ENCODE assay signal across 13 cellular contexts in the genomic region with DNA sequence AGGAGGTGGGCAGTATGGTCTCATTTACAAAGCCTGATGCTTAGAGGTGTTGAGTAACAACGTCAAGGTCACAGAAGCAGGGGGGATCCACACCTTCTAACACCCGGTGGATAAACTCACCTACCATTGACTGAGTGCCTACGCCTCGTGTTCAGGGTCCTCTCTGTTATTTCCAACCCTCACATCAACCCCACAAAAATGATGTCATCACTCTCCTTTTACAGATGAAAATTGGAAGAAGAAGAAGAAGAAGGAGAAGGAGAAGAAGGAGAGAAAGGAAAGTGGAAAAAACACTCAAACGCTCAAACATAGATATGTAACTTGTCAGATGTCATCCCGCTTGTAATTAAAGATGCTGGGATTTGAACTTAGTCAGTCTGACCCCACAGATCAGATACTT. TPM values are rescaled to one million over a fixed set of nuclear protein-coding genes. Genes with fewer than 3 reads are reported as not detected.
DNase-seq lines count a peak whose midpoint lies in the region; ATAC-seq, FAIRE-seq and TF ChIP-seq lines count a peak whose summit lies in the region.
"Had no signal": no experiment of that assay in that cellular context is flagged by ENCODE, and none has a peak within 500 bp of the region (broad histone marks: within the 10 kb centered on the region; RNA-seq: fewer than 3 reads in every experiment).

No MANE protein-coding gene starts in this region.

- H2AFZ ChIP-seq in GM12878 (ENCODE audit: control insufficient read depth, low read depth, low read length) = peak overlapping the region; percentile 61

- no peak overlapping the region for H3K4me3 Mint-ChIP-seq in MCF 10A (ENCODE audit: unreplicated experiment)
- H3K4me3 Mint-ChIP-seq in mesothelial cell of epicardium = no peak overlapping the region
- H3K4me3 Mint-ChIP-seq: activated CD8-positive, alpha-beta T cell treated with anti-CD3 and anti-CD28 coated beads for 36 hours; stimulated activated naive CD8-positive, alpha-beta T cell treated with anti-CD3 and anti-CD28 coated beads, Interleukin-15, Interleukin-2, amounts not matched to agents 100 ng/mL and 50 ng/mL, for 24 hours had no signal

- 66% methylated on average over 6 of the region's 6 CpGs for WGBS in GM12878 (ENCODE audit: insufficient coverage, insufficient replicate concordance, low lambda C conversion rate, missing lambda C conversion rate)

- H3K27ac ChIP-seq in breast epithelium = no peak overlapping the region
- peak overlapping the region; percentile 40 for H3K27ac ChIP-seq in GM12878 (ENCODE audit: control insufficient read depth, insufficient read depth)
- no peak overlapping the region for H3K27ac ChIP-seq in kidney (ENCODE audit: low read depth in 2 of 2, low read length in 2 of 2)
- peak overlapping the region; percentile 62 to 72 for H3K27ac ChIP-seq in uterus

- no peak for TF ChIP-seq RAD21 in GM12878 (IDR thresholded peaks at IDR 0.05; ENCODE audit: insufficient read depth, low read depth, low read length)

- no peaks in the 10 kb centered on the region for H4K20me1 ChIP-seq in GM12878 (ENCODE audit: control insufficient read depth, insufficient read depth)

- TF ChIP-seq CTCF in breast epithelium (IDR thresholded peaks at IDR 0.05) = no peak
- no peak for TF ChIP-seq CTCF in MCF 10A (IDR thresholded peaks at IDR 0.05; ENCODE audit: unreplicated experiment)
- no peak for TF ChIP-seq CTCF in GM12878 (IDR thresholded peaks at IDR 0.05 in 2 of 3, conservative IDR thresholded peaks at IDR 0.05 in 1 of 3; ENCODE audit: control insufficient read depth in 2 of 3, extremely low read depth in 1 of 3, insufficient read depth in 1 of 3, low read depth in 3 of 3, low read length in 3 of 3)
- no peak for TF ChIP-seq CTCF in kidney (IDR thresholded peaks at IDR 0.05; ENCODE audit: borderline replicate concordance, extremely low read depth, insufficient read depth)
- no peak for TF ChIP-seq CTCF in uterus (IDR thresholded peaks at IDR 0.05)
- TF ChIP-seq CTCF in mesothelial cell of epicardium (IDR thresholded peaks at IDR 0.05; ENCODE audit: unreplicated experiment) = no peak

- BruUV-seq in MCF 10A (replicated peaks; lab: Mats Ljungman, UMichigan) = no TSS peak
- BruUV-seq in GM12878 (replicated peaks; lab: Mats Ljungman, UMichigan) = no TSS peak

- peaks cover 12% of the 10 kb centered on the region for H3K4me1 Mint-ChIP-seq in MCF 10A (ENCODE audit: insufficient read depth, unreplicated experiment)
- H3K4me1 Mint-ChIP-seq in mesothelial cell of epicardium = peaks cover 34% of the 10 kb centered on the region

- H3K4me3 ChIP-seq in breast epithelium (peak overlapping the region in 2 of 3 donors; percentile 30 to 53), GM12878 (no peak overlapping the region), kidney (ENCODE audit: low read length in 2 of 2) (peak overlapping the region; percentile 53 to 67), uterus (peak overlapping the region; percentile 54 to 66)

- RAD21 ChIA-PET in GM12878 (lab: Charles Lee; ENCODE audit: unreplicated experiment) = interaction anchor here (0.7 to 15.4 kb wide), 31 partner anchors 8 to 650 kb away, joined by 3 to 254 read pairs (median 4); a partner anchor contains a TSS

- no peaks in the 10 kb centered on the region for H3K9me3 Mint-ChIP-seq in MCF 10A (ENCODE audit: unreplicated experiment)
- no peaks in the 10 kb centered on the region for H3K9me3 Mint-ChIP-seq in mesothelial cell of epicardium
- H3K9me3 Mint-ChIP-seq: activated CD8-positive, alpha-beta T cell treated with anti-CD3 and anti-CD28 coated beads for 36 hours; effector memory CD8-positive, alpha-beta T cell; naive thymus-derived CD4-positive, alpha-beta T cell; stimulated activated naive CD8-positive, alpha-beta T cell treated with anti-CD3 and anti-CD28 coated beads, Interleukin-15, Interleukin-2, amounts not matched to agents 100 ng/mL and 50 ng/mL, for 24 hours had no signal

- TF ChIP-seq EP300 in GM12878 (IDR thresholded peaks at IDR 0.05; ENCODE audit: borderline replicate concordance in 1 of 2, control insufficient read depth in 1 of 2, low read depth in 2 of 2, low read length in 2 of 2) = no peak

- H3K9me3 ChIP-seq in breast epithelium (no peaks in the 10 kb centered on the region), GM12878 (replicated peaks; ENCODE audit: control insufficient read depth, insufficient read depth, low read length) (no peaks in the 10 kb centered on the region; the same call in 2 of the 3 replicates), kidney (ENCODE audit: control insufficient read depth in 1 of 2, low read length in 2 of 2) (no peaks in the 10 kb centered on the region), uterus (no peaks in the 10 kb centered on the region)

- SMC1A ChIA-PET in GM12878 (lab: Charles Lee; ENCODE audit: uncharacterized antibody, unreplicated experiment) = interaction anchor here (0.7 to 9.4 kb wide), 20 partner anchors 8 to 202 kb away, joined by 3 to 113 read pairs (median 4); a partner anchor contains a TSS

- in situ Hi-C loops in GM12878 (cut with MboI) = no loop called here

- intact Hi-C loops in breast epithelium (cut with DNase I; ENCODE audit: low total_unique reads) (no loop called here), MCF 10A (cut with micrococcal nuclease) (no loop called here), GM12878 (cut with micrococcal nuclease; ENCODE audit: unreplicated experiment) (no loop called here), kidney (cut with DNase I) (no loop called here), uterus (cut with DNase I; ENCODE audit: low total_unique reads) (no loop called here)

- H3K27me3 ChIP-seq in breast epithelium (peaks cover 0 to 23% of the 10 kb centered on the region in 2 donors), GM12878 (replicated peaks in 1 of 2; ENCODE audit: control insufficient read depth in 2 of 2, insufficient read depth in 2 of 2, low read length in 1 of 2) (no peaks in the 10 kb centered on the region), uterus (no peaks in the 10 kb centered on the region)

- POLR2A ChIA-PET in MCF 10A (lab: Yijun Ruan, JAX) = no interaction called here
- POLR2A ChIA-PET in GM12878 (lab: Charles Lee) = interaction anchor here (0.7 to 11.9 kb wide), 16 partner anchors 8 to 262 kb away, joined by 3 to 204 read pairs (median 8); a partner anchor contains a TSS

- CTCF ChIA-PET in MCF 10A (lab: Yijun Ruan, JAX) (interaction anchor here (0.9 to 2.4 kb wide), 5 partner anchors 12 to 311 kb away, joined by 3 to 13 read pairs (median 5); no protein-coding TSS in a partner anchor), GM12878 (lab: Yijun Ruan, JAX) (interaction anchor here (0.6 to 6.2 kb wide), 15 partner anchors 7 to 220 kb away, joined by 3 to 35 read pairs (median 6); a partner anchor contains a TSS)

- H3K9ac ChIP-seq in GM12878 (ENCODE audit: control insufficient read depth, insufficient read depth, low read length) (no peak overlapping the region), kidney (ENCODE audit: low read length in 2 of 2) (peak overlapping the region in 1 of 2 donors; percentile 43)

- peaks cover 31% of the 10 kb centered on the region for H3K79me2 ChIP-seq in GM12878 (ENCODE audit: control insufficient read depth, insufficient read depth, low read length)

- H3K4me2 ChIP-seq in GM12878 (ENCODE audit: control insufficient read depth, insufficient read depth) = peak overlapping the region; percentile 99

- H3K27me3 Mint-ChIP-seq in MCF 10A (ENCODE audit: insufficient read depth, unreplicated experiment) (peaks cover 51% of the 10 kb centered on the region), mesothelial cell of epicardium (ENCODE audit: low read depth) (peaks cover 56% of the 10 kb centered on the region)

- no peaks in the 10 kb centered on the region for H3K36me3 ChIP-seq in breast epithelium
- no peaks in the 10 kb centered on the region for H3K36me3 ChIP-seq in GM12878 (ENCODE audit: control insufficient read depth in 2 of 2, insufficient read depth in 2 of 2, low read length in 1 of 2)
- no peaks in the 10 kb centered on the region for H3K36me3 ChIP-seq in kidney (ENCODE audit: control insufficient read depth in 1 of 2, insufficient read depth in 2 of 2, low read length in 2 of 2)
- H3K36me3 ChIP-seq in uterus = no peaks in the 10 kb centered on the region

- no peak for ATAC-seq in GM12878

- H3K36me3 Mint-ChIP-seq in MCF 10A (ENCODE audit: insufficient read depth, unreplicated experiment) (no peaks in the 10 kb centered on the region), mesothelial cell of epicardium (no peaks in the 10 kb centered on the region)

- TF ChIP-seq POLR2A in breast epithelium (IDR thresholded peaks at IDR 0.05) (no peak), GM12878 (IDR thresholded peaks at IDR 0.05; ENCODE audit: low read depth, low read length) (no peak), uterus (IDR thresholded peaks at IDR 0.05) (no peak)

- H3K4me1 ChIP-seq in breast epithelium = no peaks in the 10 kb centered on the region
- peaks cover 52% of the 10 kb centered on the region for H3K4me1 ChIP-seq in GM12878 (ENCODE audit: control insufficient read depth, insufficient read depth, low read length)
- H3K4me1 ChIP-seq in kidney (ENCODE audit: control insufficient read depth in 1 of 2, insufficient read depth in 1 of 2, low read depth in 1 of 2, low read length in 2 of 2) = peaks cover 0 to 9% of the 10 kb centered on the region in 2 donors
- peaks cover 0 to 10% of the 10 kb centered on the region in 2 donors for H3K4me1 ChIP-seq in uterus

- H3K27ac Mint-ChIP-seq in MCF 10A (ENCODE audit: low read depth, unreplicated experiment) (no peak overlapping the region), mesothelial cell of epicardium (no peak overlapping the region)
- H3K27ac Mint-ChIP-seq: activated CD8-positive, alpha-beta T cell treated with anti-CD3 and anti-CD28 coated beads for 36 hours; effector memory CD8-positive, alpha-beta T cell; stimulated activated naive CD8-positive, alpha-beta T cell treated with anti-CD3 and anti-CD28 coated beads, Interleukin-15, Interleukin-2, amounts not matched to agents 100 ng/mL and 50 ng/mL, for 24 hours had no signal

- DNase-seq in breast epithelium (ENCODE audit: low spot score in 2 of 2) (no peak), MCF 10A (ENCODE audit: unreplicated experiment) (no peak), GM12878 (ENCODE audit: low read depth, low spot score) (no peak), kidney (no peak), uterus (no peak), NCI-H1048 (lab: John Stamatoyannopoulos, UW) (no peak), mesothelial cell of epicardium (ENCODE audit: low spot score in 2 of 2, unreplicated experiment in 2 of 2) (no peak)
- no peak for DNase-seq in stimulated activated CD4-positive, alpha-beta T cell treated with anti-CD3 and anti-CD28 coated beads, Interleukin-4, amount 100 ng/mL, for 1 hour

- no peak for FAIRE-seq in GM12878 (lab: Jason Lieb, UNC)
- no peak for FAIRE-seq in kidney (lab: Jason Lieb, UNC)
- FAIRE-seq: A204.1 had no signal

RNA-seq across cellular contexts. Expression of a gene that starts 0.7 kb away (rescaled TPM):
- total RNA-seq in breast epithelium (1 to 10 TPM in 2 of 3 donors, under 1 TPM in 1; 0.96 to 1.6 (median 1.0) TPM), MCF 10A (2022) (0.07 TPM in 1 of 2 replicates, not detected in the other), GM12878 (2014; rRNA removed) (13.2 and 15.8 TPM in 2 replicates), GM12878 (2014; rRNA removed; fragmentation: Illumina TruSeq; extraction: Trizol) (9.9 and 11.8 TPM in 2 replicates), GM12878 (2021) (15.3 and 17.3 TPM in 2 replicates), kidney (5.6 TPM), uterus (10 to 100 TPM in 3 of 4 donors, 1 to 10 TPM in 1; 7.1 to 35.5 (median 12.1) TPM), mesothelial cell of epicardium (1.2 to 1.5 TPM (median 1.3 TPM) in 3 replicates)
- 53.8 and 54.8 TPM in 2 replicates for total RNA-seq in GM12878 (2013; cell fraction: nucleolus; rRNA removed)
- polyA plus RNA-seq in GM12878 (2011; ENCODE audit: low read depth) = 9.5 TPM
- polyA plus RNA-seq in GM12878 (2011; rRNA removed) (13.5 and 17.4 TPM in 2 replicates), GM12878 (2014; fragmentation: Illumina TruSeq; extraction: Trizol) (10.9 and 14.1 TPM in 2 replicates), GM12878 (2014; fragmentation: Nextera tagmentation; extraction: Ambion mirVana) (1 to 10 TPM; 3.5 to 6.4 TPM), GM12878 (2014; rRNA removed) (13.6 and 13.8 TPM in 2 replicates), GM12878 (2016; fragmentation: Nextera tagmentation; extraction: Ambion mirVana) (10 to 100 TPM; 25.8 to 26.4 TPM), kidney (ENCODE audit: insufficient read depth, low read depth, low replicate concordance) (2.6 TPM)
- polyA plus RNA-seq in GM12878 (2011; cell fraction: cytosol; rRNA removed) = 24.6 and 29.9 TPM in 2 replicates
- 21.5 and 27.0 TPM in 2 replicates for polyA plus RNA-seq in GM12878 (2011; cell fraction: nucleus; rRNA removed)
- 13.6 and 19.7 TPM in 2 replicates for polyA plus RNA-seq in GM12878 (2012)
- 59.0 and 61.8 TPM in 2 replicates for polyA minus RNA-seq in GM12878 (2011; rRNA and poly(A)+ RNA removed)
- 11.6 and 12.3 TPM in 2 replicates for polyA minus RNA-seq in GM12878 (2011; cell fraction: cytosol; rRNA and poly(A)+ RNA removed)
- 16.3 and 26.8 TPM in 2 replicates for polyA minus RNA-seq in GM12878 (2011; cell fraction: nucleus; rRNA and poly(A)+ RNA removed)
- polyA plus RNA-seq: naive thymus-derived CD4-positive, alpha-beta T cell had no signal

Comparison
In these comparisons a context has a peak if more than half of its experiments do, and no peak if none do; other contexts are left out.
1. H3K27ac ChIP-seq: peak in GM12878 (single experiment) and uterus (2 of 2); none in breast epithelium (0 of 2) and kidney (0 of 2).